Comparison of ENCODE assay signal across 9 cellular contexts in the genomic region with DNA sequence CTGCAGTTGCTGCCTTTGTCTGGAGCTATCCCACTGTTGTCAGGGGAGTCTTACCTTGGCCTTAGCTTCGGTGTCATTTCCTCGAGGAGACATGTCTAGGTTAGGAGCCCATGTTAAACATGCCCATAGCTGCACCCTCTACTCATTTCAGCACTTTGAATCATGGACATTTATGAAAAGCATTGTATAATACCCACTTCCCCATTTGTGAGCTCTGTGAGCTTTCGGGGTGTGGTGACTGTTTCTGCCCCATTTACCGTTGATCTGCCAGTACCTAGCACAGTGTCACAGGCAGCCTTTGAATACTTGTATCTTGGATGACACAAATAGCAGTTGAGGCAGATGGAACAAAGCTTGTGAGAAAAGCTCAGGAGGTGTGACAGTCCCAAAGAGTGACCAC. TPM values are rescaled to one million over a fixed set of nuclear protein-coding genes. Genes with fewer than 3 reads are reported as not detected.
DNase-seq lines count a peak whose midpoint lies in the region; ATAC-seq and FAIRE-seq lines count a peak whose summit lies in the region.
"Had no signal": no experiment of that assay in that cellular context is flagged by ENCODE, and none has a peak within 500 bp of the region (broad histone marks: within the 10 kb centered on the region; RNA-seq: fewer than 3 reads in every experiment).

No MANE protein-coding gene starts in this region.

- peaks cover 2% of the 10 kb centered on the region for H3K79me1 ChIP-seq in neuronal stem cell (ENCODE audit: low read depth, low read length)

- H3K9ac ChIP-seq in BLaER1 (no peak overlapping the region), neuronal stem cell (ENCODE audit: low read depth, low read length, poor library complexity) (no peak overlapping the region)

- H2AK5ac ChIP-seq in neuronal stem cell (ENCODE audit: low read depth, low read length): no peak overlapping the region

- no peak overlapping the region for H3K4me3 ChIP-seq in BLaER1
- H3K4me3 ChIP-seq in neuronal stem cell (ENCODE audit: low read length in 2 of 2): no peak overlapping the region

- FAIRE-seq in GM19239 (lab: Jason Lieb, UNC): no peak

- H3K9me3 ChIP-seq in BLaER1 (peaks cover 27% of the 10 kb centered on the region), neuronal stem cell (replicated peaks in 1 of 2; ENCODE audit: control insufficient read depth in 2 of 2, insufficient read depth in 1 of 2, low read depth in 1 of 2, low read length in 2 of 2) (peaks cover 2 to 15% of the 10 kb centered on the region in 2 donors)

- H3K36me3 ChIP-seq in BLaER1 (peaks cover 47% of the 10 kb centered on the region), neuronal stem cell (replicated peaks in 1 of 2; ENCODE audit: control insufficient read depth in 2 of 2, insufficient read depth in 2 of 2, low read length in 2 of 2) (peaks cover 0 to 18% of the 10 kb centered on the region in 2 donors)

- H2BK5ac ChIP-seq in neuronal stem cell (ENCODE audit: low read length): no peak overlapping the region

- H3K23ac ChIP-seq in neuronal stem cell (ENCODE audit: low read depth, low read length, poor library complexity): no peak overlapping the region

- H3K27me3 ChIP-seq in BLaER1: no peaks in the 10 kb centered on the region
- no peaks in the 10 kb centered on the region for H3K27me3 ChIP-seq in neuronal stem cell (ENCODE audit: control insufficient read depth in 3 of 3, insufficient read depth in 3 of 3, low read depth in 1 of 3, low read length in 3 of 3)

- H4K91ac ChIP-seq in neuronal stem cell (ENCODE audit: low read depth, low read length, poor library complexity): no peak overlapping the region

- no peak overlapping the region for H3K4ac ChIP-seq in neuronal stem cell (ENCODE audit: low read length)

- peak; percentile 95 for ATAC-seq in HG03045 (IDR thresholded peaks at IDR 0.05; ENCODE audit: unreplicated experiment)
- ATAC-seq: CD8-positive, alpha-beta T cell had no signal

- H3K27ac ChIP-seq in BLaER1 (0 out of 2 replicates have a peak overlapping the region, but pooled peaks have one; percentile 35), neuronal stem cell (replicated peaks; ENCODE audit: low read length) (no peak overlapping the region)

- no peak overlapping the region for H2BK15ac ChIP-seq in neuronal stem cell (ENCODE audit: low read length)

- H2BK12ac ChIP-seq in neuronal stem cell (ENCODE audit: low read length): no peak overlapping the region

- peaks cover 40% of the 10 kb centered on the region for H3K4me1 ChIP-seq in BLaER1
- peaks cover 0 to 7% of the 10 kb centered on the region in 2 donors for H3K4me1 ChIP-seq in neuronal stem cell (ENCODE audit: control insufficient read depth in 2 of 2, insufficient read depth in 1 of 2, low read depth in 1 of 2, low read length in 2 of 2)

- no peak overlapping the region for H2BK120ac ChIP-seq in neuronal stem cell (ENCODE audit: low read depth, low read length)

- H3K14ac ChIP-seq in neuronal stem cell (ENCODE audit: low read length): no peak overlapping the region

- H3K18ac ChIP-seq in neuronal stem cell (ENCODE audit: low read length): no peak overlapping the region

- H4K8ac ChIP-seq in neuronal stem cell (ENCODE audit: low read depth, low read length): no peak overlapping the region

- peaks cover 100% of the 10 kb centered on the region for H4K20me1 ChIP-seq in BLaER1

- no peak overlapping the region for H2AFZ ChIP-seq in neuronal stem cell (ENCODE audit: low read length)

- WGBS in neuronal stem cell (ENCODE audit: extremely low coverage in 2 of 2, insufficient read length in 2 of 2, insufficient replicate concordance in 1 of 2), 2 donors: no CpG with 5 or more reads among the region's 4 CpGs

- H3K4me2 ChIP-seq in BLaER1 (peak overlapping the region; percentile 2; the same call in 1 of the 2 replicates), neuronal stem cell (ENCODE audit: insufficient read depth, low read length, poor library complexity, severe bottlenecking) (no peak overlapping the region)

- DNase-seq in GM19239 (ENCODE audit: insufficient read length, low spot score) (peak; percentile 58), SKM-1 treated with dmso at 0.1 percent for 144 hours (lab: John Stamatoyannopoulos, UW; ENCODE audit: unreplicated experiment) (peak; percentile 69), neuronal stem cell (ENCODE audit: low spot score) (no peak), AG20443 (ENCODE audit: low spot score) (no peak), cerebellar cortex (ENCODE audit: low spot score) (no peak)
- DNase-seq in stimulated activated naive CD4-positive, alpha-beta T cell (lab: John Stamatoyannopoulos, UW): no peak

RNA-seq across cellular contexts. Expression of gene JARID2, which starts 41.8 kb away (rescaled TPM):
- 45.0 TPM for polyA plus RNA-seq in neuronal stem cell (2013, experiment 1 of 2)
- 46.3 TPM for polyA plus RNA-seq in neuronal stem cell (2013, experiment 2 of 2)

Comparison
In these comparisons a context has a peak if more than half of its experiments do, and no peak if none do; other contexts are left out.
1. DNase-seq: peak in GM19239 (single experiment) and SKM-1 treated with dmso at 0.1 percent for 144 hours (single experiment); none in neuronal stem cell (single experiment), stimulated activated naive CD4-positive, alpha-beta T cell (0 of 6), AG20443 (single experiment) and cerebellar cortex (single experiment).